ENCODE assay signal across 10 cellular contexts in genomic region chr12:55019784-55020183, GRCh38. TPM values are rescaled to one million over a fixed set of nuclear protein-coding genes. Genes with fewer than 3 reads are reported as not detected.
A peak's percentile ranks its signal among the peaks of the same experiment; 100 is the strongest.
DNase-seq lines count a peak whose midpoint lies in the region; ATAC-seq, FAIRE-seq and TF ChIP-seq lines count a peak whose summit lies in the region.
"Had no signal": no experiment of that assay in that cellular context is flagged by ENCODE, and none has a peak within 500 bp of the region (broad histone marks: within the 10 kb centered on the region; RNA-seq: fewer than 3 reads in every experiment).

Gene NEUROD4 (plus strand): TSS chr12:55019974. CDS start chr12:55026440, 6,466 bp downstream.

- H3K4me3 Mint-ChIP-seq in activated naive CD4-positive, alpha-beta T cell treated with anti-CD3 and anti-CD28 coated beads for 36 hours, result no peak within 1 kb of the TSS
- H3K4me3 Mint-ChIP-seq: activated B cell treated with CpG ODN at 0.5 μM for 24 hours; CD8-positive, alpha-beta memory T cell had no signal

- peak; percentile 51 for DNase-seq in activated naive CD4-positive, alpha-beta T cell treated with anti-CD3 and anti-CD28 coated beads for 36 hours
- no peak for DNase-seq in activated naive CD4-positive, alpha-beta T cell treated with Interleukin-2 at 50 U/mL for 16 hours
- DNase-seq in NCI-H460 (ENCODE audit: extremely low read depth, low read depth) (peak; percentile 62), GM12878 (ENCODE audit: low read depth, low spot score) (no peak), islet precursor cell (peak; percentile 99), upper lobe of left lung (peak in 1 of 2 donors; percentile 71), Peyer's patch (no peak)
- DNase-seq in activated effector memory CD4-positive, alpha-beta T cell treated with Interleukin-2 at 50 U/mL for 16 hours, result no peak
- DNase-seq: activated B cell treated with CpG ODN at 0.5 μM for 24 hours had no signal

- WGBS in GM12878 (ENCODE audit: insufficient coverage, insufficient replicate concordance, low lambda C conversion rate, missing lambda C conversion rate), result 22% methylated on average over 13 of the region's 13 CpGs
- WGBS in upper lobe of left lung, 2 donors, result 4 to 6% methylated on average over 12 to 13 of the region's 13 CpGs

- POLR2A ChIA-PET in GM12878 (lab: Charles Lee), result no interaction called here

- no peaks in the 10 kb centered on the region for H3K9me3 ChIP-seq in GM12878 (replicated peaks; ENCODE audit: control insufficient read depth, insufficient read depth, low read length)
- no peaks in the 10 kb centered on the region for H3K9me3 ChIP-seq in upper lobe of left lung
- no peaks in the 10 kb centered on the region for H3K9me3 ChIP-seq in Peyer's patch

- in situ Hi-C loops in GM12878 (cut with MboI), result no loop called here

- intact Hi-C loops in activated naive CD4-positive, alpha-beta T cell treated with anti-CD3 and anti-CD28 coated beads for 36 hours (cut with micrococcal nuclease), result no loop called here
- intact Hi-C loops in GM12878 (cut with micrococcal nuclease; ENCODE audit: unreplicated experiment), result no loop called here

- H3K27ac Mint-ChIP-seq in activated naive CD4-positive, alpha-beta T cell treated with anti-CD3 and anti-CD28 coated beads for 36 hours, result no peak within 1 kb of the TSS
- H3K27ac Mint-ChIP-seq: activated B cell treated with CpG ODN at 0.5 μM for 24 hours had no signal

- H3K4me1 Mint-ChIP-seq in activated naive CD4-positive, alpha-beta T cell treated with anti-CD3 and anti-CD28 coated beads for 36 hours (ENCODE audit: low read depth), result peaks cover 9% of the 10 kb centered on the region

- H3K4me1 ChIP-seq in GM12878 (ENCODE audit: control insufficient read depth, insufficient read depth, low read length) (no peaks in the 10 kb centered on the region), upper lobe of left lung (peaks cover 0 to 7% (median 0%) of the 10 kb centered on the region in 4 donors), Peyer's patch (no peaks in the 10 kb centered on the region)

- no peak for TF ChIP-seq RAD21 in GM12878 (IDR thresholded peaks at IDR 0.05; ENCODE audit: insufficient read depth, low read depth, low read length)

- FAIRE-seq in GM12878 (lab: Jason Lieb, UNC), result no peak

- RAD21 ChIA-PET in GM12878 (lab: Charles Lee; ENCODE audit: unreplicated experiment), result interaction anchor here (0.6 to 1.4 kb wide), 2 partner anchors 22 to 27 kb away, joined by 3 to 7 read pairs; no protein-coding TSS in a partner anchor

- H3K27me3 ChIP-seq in GM12878 (replicated peaks in 1 of 2; ENCODE audit: control insufficient read depth in 2 of 2, insufficient read depth in 2 of 2, low read length in 1 of 2), result no peaks in the 10 kb centered on the region; a peak in 1 of 4 replicates
- H3K27me3 ChIP-seq in upper lobe of left lung, result peaks cover 0 to 5% (median under 1%) of the 10 kb centered on the region in 4 donors
- no peaks in the 10 kb centered on the region for H3K27me3 ChIP-seq in Peyer's patch

- no peaks in the 10 kb centered on the region for H3K79me2 ChIP-seq in GM12878 (ENCODE audit: control insufficient read depth, insufficient read depth, low read length)

- H3K4me2 ChIP-seq in GM12878 (ENCODE audit: control insufficient read depth, insufficient read depth), result no peak within 1 kb of the TSS

- H4K20me1 ChIP-seq in GM12878 (ENCODE audit: control insufficient read depth, insufficient read depth), result no peaks in the 10 kb centered on the region

- peaks cover 27% of the 10 kb centered on the region for H3K27me3 Mint-ChIP-seq in activated naive CD4-positive, alpha-beta T cell treated with anti-CD3 and anti-CD28 coated beads for 36 hours (ENCODE audit: low read depth)

- no peak for TF ChIP-seq POLR2A in GM12878 (IDR thresholded peaks at IDR 0.05; ENCODE audit: low read depth, low read length)
- TF ChIP-seq POLR2A in upper lobe of left lung (IDR thresholded peaks at IDR 0.05), result no peak
- no peak for TF ChIP-seq POLR2A in Peyer's patch (IDR thresholded peaks at IDR 0.05)

- H3K9me3 Mint-ChIP-seq in activated naive CD4-positive, alpha-beta T cell treated with anti-CD3 and anti-CD28 coated beads for 36 hours, result no peaks in the 10 kb centered on the region
- H3K9me3 Mint-ChIP-seq: activated B cell treated with CpG ODN at 0.5 μM for 24 hours had no signal

- CTCF ChIA-PET in activated naive CD4-positive, alpha-beta T cell treated with anti-CD3 and anti-CD28 coated beads for 36 hours (lab: Charles Lee), result interaction anchor here (1.7 kb wide), 1 partner anchor 27 kb away, joined by 5 read pairs; no protein-coding TSS in a partner anchor
- CTCF ChIA-PET in GM12878 (lab: Yijun Ruan, JAX), result interaction anchor here (0.9 to 1.2 kb wide), 3 partner anchors 26 to 270 kb away, joined by 3 to 5 read pairs (median 3); no protein-coding TSS in a partner anchor

- H3K9ac ChIP-seq in GM12878 (ENCODE audit: control insufficient read depth, insufficient read depth, low read length), result no peak within 1 kb of the TSS

- no peak within 1 kb of the TSS for H3K27ac ChIP-seq in GM12878 (ENCODE audit: control insufficient read depth, insufficient read depth)
- no peak within 1 kb of the TSS for H3K27ac ChIP-seq in upper lobe of left lung
- H3K27ac ChIP-seq in Peyer's patch, result no peak within 1 kb of the TSS

- BruUV-seq in GM12878 (replicated peaks; lab: Mats Ljungman, UMichigan), result no TSS peak

- H3K36me3 Mint-ChIP-seq in activated naive CD4-positive, alpha-beta T cell treated with anti-CD3 and anti-CD28 coated beads for 36 hours (ENCODE audit: low read depth), result no peaks in the 10 kb centered on the region
- H3K36me3 Mint-ChIP-seq: CD8-positive, alpha-beta memory T cell had no signal

- no peak within 1 kb of the TSS for H2AFZ ChIP-seq in GM12878 (ENCODE audit: control insufficient read depth, low read depth, low read length)

- no peak within 1 kb of the TSS for H3K4me3 ChIP-seq in GM12878
- no peak within 1 kb of the TSS for H3K4me3 ChIP-seq in upper lobe of left lung
- H3K4me3 ChIP-seq in Peyer's patch, result no peak within 1 kb of the TSS

- SMC1A ChIA-PET in GM12878 (lab: Charles Lee; ENCODE audit: uncharacterized antibody, unreplicated experiment), result interaction anchor here (3.1 kb wide), 1 partner anchor 27 kb away, joined by 8 read pairs; no protein-coding TSS in a partner anchor

- peak; percentile 87 for ATAC-seq in GM12878
- peak; percentile 90 to 92 for ATAC-seq in upper lobe of left lung (ENCODE audit: low FRiP score in 2 of 2)

- TF ChIP-seq EP300 in GM12878 (IDR thresholded peaks at IDR 0.05; ENCODE audit: borderline replicate concordance in 1 of 2, control insufficient read depth in 1 of 2, low read depth in 2 of 2, low read length in 2 of 2) (no peak), upper lobe of left lung (IDR thresholded peaks at IDR 0.05) (no peak)

- H3K36me3 ChIP-seq in GM12878 (ENCODE audit: control insufficient read depth in 2 of 2, insufficient read depth in 2 of 2, low read length in 1 of 2), result no peaks in the 10 kb centered on the region
- no peaks in the 10 kb centered on the region for H3K36me3 ChIP-seq in upper lobe of left lung
- H3K36me3 ChIP-seq in Peyer's patch, result no peaks in the 10 kb centered on the region

- no peak for TF ChIP-seq CTCF in GM12878 (IDR thresholded peaks at IDR 0.05 in 2 of 3, conservative IDR thresholded peaks at IDR 0.05 in 1 of 3; ENCODE audit: control insufficient read depth in 2 of 3, extremely low read depth in 1 of 3, insufficient read depth in 1 of 3, low read depth in 3 of 3, low read length in 3 of 3)
- no peak for TF ChIP-seq CTCF in upper lobe of left lung (IDR thresholded peaks at IDR 0.05)
- no peak for TF ChIP-seq CTCF in Peyer's patch (IDR thresholded peaks at IDR 0.05)

TF ChIP-seq in GM12878, 131 proteins besides CTCF, POLR2A, EP300 and RAD21 (continues in another document):
- TF ChIP-seq HDGF (IDR thresholded peaks at IDR 0.05) (no peak), ZBED1 (IDR thresholded peaks at IDR 0.05; ENCODE audit: borderline replicate concordance) (no peak), POU2F2 (IDR thresholded peaks at IDR 0.05; ENCODE audit: borderline replicate concordance, low read depth, low read length) (no peak), CREM (IDR thresholded peaks at IDR 0.05; ENCODE audit: low read depth) (no peak), SREBF1 (IDR thresholded peaks at IDR 0.05; ENCODE audit: low read length) (peak; percentile 74), POLR2AphosphoS5 (IDR thresholded peaks at IDR 0.05; ENCODE audit: low read length) (no peak), E2F4 (IDR thresholded peaks at IDR 0.05; ENCODE audit: low read depth, low read length) (no peak), MYB (IDR thresholded peaks at IDR 0.05; ENCODE audit: borderline replicate concordance, low read depth, low read length) (no peak)

RNA-seq across cellular contexts. Expression of gene NEUROD4, which starts in this region (rescaled TPM):
- total RNA-seq in activated naive CD4-positive, alpha-beta T cell treated with anti-CD3 and anti-CD28 coated beads for 36 hours, result not detected
- total RNA-seq in NCI-H460 (2014; rRNA removed; shearing (Covaris generic)), result not detected in 2 replicates
- not detected in 2 replicates for polyA plus RNA-seq in NCI-H460 (2014; cell fraction: nucleus; rRNA removed)
- not detected in 2 replicates for total RNA-seq in GM12878 (2013; cell fraction: nucleolus; rRNA removed)
- total RNA-seq in GM12878 (2014; rRNA removed) (not detected in 2 replicates), GM12878 (2014; rRNA removed; fragmentation: Illumina TruSeq; extraction: Trizol) (not detected in 2 replicates), GM12878 (2021) (not detected in 2 replicates), upper lobe of left lung (not detected), Peyer's patch (not detected)
- not detected for polyA plus RNA-seq in GM12878 (2011; ENCODE audit: low read depth)
- polyA plus RNA-seq in GM12878 (2011; rRNA removed) (not detected in 2 replicates), GM12878 (2014; fragmentation: Illumina TruSeq; extraction: Trizol) (not detected in 2 replicates), GM12878 (2014; fragmentation: Nextera tagmentation; extraction: Ambion mirVana) (not detected), GM12878 (2014; rRNA removed) (not detected in 2 replicates), GM12878 (2016; fragmentation: Nextera tagmentation; extraction: Ambion mirVana) (under 1 TPM in 1 of 2 experiments, not detected in 1; 0.06 TPM)
- polyA plus RNA-seq in GM12878 (2011; cell fraction: cytosol; rRNA removed), result not detected in 2 replicates
- polyA plus RNA-seq in GM12878 (2011; cell fraction: nucleus; rRNA removed), result not detected in 2 replicates
- polyA plus RNA-seq in GM12878 (2012), result not detected in 2 replicates
- not detected in 2 replicates for polyA minus RNA-seq in GM12878 (2011; rRNA and poly(A)+ RNA removed)
- not detected in 2 replicates for polyA minus RNA-seq in GM12878 (2011; cell fraction: cytosol; rRNA and poly(A)+ RNA removed)
- polyA minus RNA-seq in GM12878 (2011; cell fraction: nucleus; rRNA and poly(A)+ RNA removed), result not detected in 2 replicates
- total RNA-seq: activated B cell treated with CpG ODN at 0.5 μM for 24 hours; CD8-positive, alpha-beta memory T cell had no signal
- polyA plus RNA-seq: CD8-positive, alpha-beta memory T cell had no signal

Comparison
In these comparisons a context has a peak if more than half of its experiments do, and no peak if none do; other contexts are left out.
1. Peak in DNase-seq in activated naive CD4-positive, alpha-beta T cell treated with anti-CD3 and anti-CD28 coated beads for 36 hours; RNA of the gene not detected or under 1 TPM.
2. Peak in DNase-seq in NCI-H460; RNA of the gene not detected or under 1 TPM.
3. Peak in ATAC-seq in GM12878; RNA of the gene not detected or under 1 TPM.
4. Peak in ATAC-seq in upper lobe of left lung; RNA of the gene not detected or under 1 TPM.